1 cellular context compared by ENCODE assay signal in genomic region chr3:184335661-184336483, GRCh38.
A peak's percentile ranks its signal among the peaks of the same experiment; 100 is the strongest.
TF ChIP-seq lines count a peak whose summit lies in the region.

No MANE protein-coding gene starts in this region.

TF ChIP-seq in H1, 55 proteins besides CTCF, POLR2A, EP300 and RAD21:
- TF ChIP-seq KDM4A (IDR thresholded peaks at IDR 0.05; ENCODE audit: low read depth, low read length, severe bottlenecking) (peak; percentile 52), CTBP2 (IDR thresholded peaks at IDR 0.05; ENCODE audit: borderline replicate concordance, insufficient read depth, insufficient read length, low read length) (no peak), POLR2AphosphoS5 (IDR thresholded peaks at IDR 0.05; ENCODE audit: low read depth, low read length) (peak; percentile 81), CHD7 (IDR thresholded peaks at IDR 0.05; ENCODE audit: insufficient replicate concordance, low read length) (no peak), CBX5 (IDR thresholded peaks at IDR 0.05; ENCODE audit: low read depth, low read length) (no peak), POU5F1 (IDR thresholded peaks at IDR 0.05; ENCODE audit: low read depth, low read length) (no peak), TBP (IDR thresholded peaks at IDR 0.05; ENCODE audit: low read depth, low read length) (peak; percentile 43; the same call in 1 of the 2 replicates), HDAC2 (IDR thresholded peaks at IDR 0.05; ENCODE audit: borderline replicate concordance in 1 of 2, low read depth in 2 of 2, low read length in 2 of 2) (no peak; a peak in 1 of 4 replicates), SAP30 (IDR thresholded peaks at IDR 0.05; ENCODE audit: insufficient read depth, insufficient replicate concordance, low read length) (no peak), USF2 (IDR thresholded peaks at IDR 0.05; ENCODE audit: low read length) (peak; percentile 60), JUND (IDR thresholded peaks at IDR 0.05; ENCODE audit: low read length) (peak; percentile 68), KDM5A (IDR thresholded peaks at IDR 0.05; ENCODE audit: low read length) (no peak), PHF8 (conservative IDR thresholded peaks at IDR 0.05; ENCODE audit: low read depth, low read length) (peak; percentile 70), CREB1 (IDR thresholded peaks at IDR 0.05) (peak; percentile 98), TAF1 (IDR thresholded peaks at IDR 0.05; ENCODE audit: low read depth, low read length) (peak; percentile 60), TAF7 (optimal IDR thresholded peaks at IDR 0.05; ENCODE audit: borderline replicate concordance, low read depth, low read length) (no peak), JUN (IDR thresholded peaks at IDR 0.05; ENCODE audit: low read depth, low read length) (peak; percentile 46; the same call in 1 of the 2 replicates), SP1 (IDR thresholded peaks at IDR 0.05; ENCODE audit: low read depth, low read length) (peak; percentile 50; the same call in 1 of the 2 replicates), MAFK (IDR thresholded peaks at IDR 0.05; ENCODE audit: low read depth, low read length) (no peak), BRCA1 (IDR thresholded peaks at IDR 0.05; ENCODE audit: low read depth, low read length) (no peak), NANOG (IDR thresholded peaks at IDR 0.05; ENCODE audit: insufficient read depth, low read depth, low read length, poor library complexity, severe bottlenecking) (peak; percentile 3), RXRA (IDR thresholded peaks at IDR 0.05; ENCODE audit: insufficient read depth, low read depth, low read length) (no peak), SP4 (IDR thresholded peaks at IDR 0.05; ENCODE audit: low read length) (no peak; the same call in 1 of the 2 replicates), FOSL1 (IDR thresholded peaks at IDR 0.05; ENCODE audit: insufficient read depth, low read depth, low read length) (no peak), ATF2 (IDR thresholded peaks at IDR 0.05; ENCODE audit: low read length) (peak; percentile 45; the same call in 1 of the 2 replicates), YY1 (IDR thresholded peaks at IDR 0.05; ENCODE audit: low read depth, low read length) (0 out of 2 replicates have a peak, but pooled peaks have one; percentile 50), EGR1 (IDR thresholded peaks at IDR 0.05; ENCODE audit: borderline replicate concordance, low read depth, low read length) (peak; percentile 82; the same call in 1 of the 2 replicates), ZNF274 (IDR thresholded peaks at IDR 0.05; ENCODE audit: borderline replicate concordance, extremely low read depth, low read length) (no peak), EZH2 (IDR thresholded peaks at IDR 0.05; ENCODE audit: low read depth, low read length, severe bottlenecking) (no peak), SIRT6 (IDR thresholded peaks at IDR 0.05; ENCODE audit: low read length) (no peak), CHD1 (IDR thresholded peaks at IDR 0.05; ENCODE audit: low read depth, low read length) (no peak), SIX5 (IDR thresholded peaks at IDR 0.05; ENCODE audit: low read depth, low read length) (no peak), CBX8 (IDR thresholded peaks at IDR 0.05; ENCODE audit: borderline replicate concordance, low read depth, low read length) (no peak), MAX (IDR thresholded peaks at IDR 0.05) (peak; percentile 36; the same call in 1 of the 2 replicates), BACH1 (IDR thresholded peaks at IDR 0.05; ENCODE audit: low read length) (no peak), E2F6 (IDR thresholded peaks at IDR 0.05) (no peak; the same call in 1 of the 2 replicates), GTF2F1 (IDR thresholded peaks at IDR 0.05; ENCODE audit: borderline replicate concordance, low read depth, low read length) (no peak), ATF3 (IDR thresholded peaks at IDR 0.05; ENCODE audit: insufficient read depth, low read depth, low read length) (0 out of 2 replicates have a peak, but pooled peaks have one; percentile 5), CEBPB (IDR thresholded peaks at IDR 0.05; ENCODE audit: low read depth, low read length) (peak; percentile 44; the same call in 1 of the 2 replicates), TEAD4 (IDR thresholded peaks at IDR 0.05; ENCODE audit: low read depth, low read length) (0 out of 2 replicates have a peak, but pooled peaks have one; percentile 20), RBBP5 (IDR thresholded peaks at IDR 0.05; ENCODE audit: borderline replicate concordance, low read depth, low read length) (peak; percentile 47; the same call in 1 of the 2 replicates), GABPA (IDR thresholded peaks at IDR 0.05; ENCODE audit: borderline replicate concordance, insufficient read depth, low read length) (no peak), RFX5 (IDR thresholded peaks at IDR 0.05; ENCODE audit: borderline replicate concordance, low read depth, low read length) (no peak), TCF12 (IDR thresholded peaks at IDR 0.05; ENCODE audit: low read depth, low read length) (no peak), SRF (IDR thresholded peaks at IDR 0.05; ENCODE audit: low read depth, low read length) (no peak), BCL11A (IDR thresholded peaks at IDR 0.05; ENCODE audit: low read depth in 2 of 2, low read length in 2 of 2) (no peak), SUZ12 (IDR thresholded peaks at IDR 0.05; ENCODE audit: low read length) (no peak), KDM1A (IDR thresholded peaks at IDR 0.05; ENCODE audit: borderline replicate concordance, low read length) (no peak), SIN3A (conservative IDR thresholded peaks at IDR 0.05 in 1 of 2, IDR thresholded peaks at IDR 0.05 in 1 of 2; ENCODE audit: low read depth in 1 of 2, low read length in 2 of 2) (peak; percentile 27 to 31; a peak in 1 of 4 replicates), ASH2L (IDR thresholded peaks at IDR 0.05; ENCODE audit: low read length) (no peak), NRF1 (IDR thresholded peaks at IDR 0.05; ENCODE audit: low read depth, low read length) (no peak), RNF2 (IDR thresholded peaks at IDR 0.05; ENCODE audit: borderline replicate concordance, low read depth, low read length, missing control alignments, poor library complexity, severe bottlenecking) (no peak)
